Comparison of ENCODE assay signal across 25 cellular contexts in genomic region chr1:13520985-13521384, GRCh38. TPM values are rescaled to one million over a fixed set of nuclear protein-coding genes. Genes with fewer than 3 reads are reported as not detected.
A peak's percentile ranks its signal among the peaks of the same experiment; 100 is the strongest.
DNase-seq lines count a peak whose midpoint lies in the region; ATAC-seq and TF ChIP-seq lines count a peak whose summit lies in the region.
"Had no signal": no experiment of that assay in that cellular context is flagged by ENCODE, and none has a peak within 500 bp of the region (broad histone marks: within the 10 kb centered on the region; RNA-seq: fewer than 3 reads in every experiment).

No MANE protein-coding gene starts in this region.

- intact Hi-C loops in Right ventricle myocardium superior (cut with DNase I) = no loop called here
- intact Hi-C loops in heart right ventricle (cut with DNase I) = no loop called here
- intact Hi-C loops in cardiac septum (cut with DNase I) = no loop called here
- intact Hi-C loops in left ventricle myocardium inferior (cut with micrococcal nuclease) = no loop called here
- intact Hi-C loops in thyroid gland (cut with DNase I) = no loop called here
- intact Hi-C loops in CD8-positive, alpha-beta T cell (cut with DNase I, micrococcal nuclease) = no loop called here

- WGBS in heart right ventricle, 2 donors = 56 to 58% methylated on average over 12 of the region's 12 CpGs
- WGBS in thyroid gland, 2 donors = 56 to 65% methylated on average over 12 of the region's 12 CpGs

- TF ChIP-seq POLR2A in thyroid gland (IDR thresholded peaks at IDR 0.05) = no peak

- H3K27ac Mint-ChIP-seq in CD8-positive, alpha-beta T cell = no peak overlapping the region
- H3K27ac Mint-ChIP-seq: CD14-positive monocyte; CD4-positive, alpha-beta memory T cell; CD4-positive, CD25-positive, alpha-beta regulatory T cell had no signal

- TF ChIP-seq CTCF in right atrium auricular region (IDR thresholded peaks at IDR 0.05) = no peak
- no peak for TF ChIP-seq CTCF in heart right ventricle (IDR thresholded peaks at IDR 0.05)
- no peak for TF ChIP-seq CTCF in left ventricle myocardium inferior (IDR thresholded peaks at IDR 0.05; ENCODE audit: borderline replicate concordance)
- TF ChIP-seq CTCF in thyroid gland (IDR thresholded peaks at IDR 0.05) = no peak
- TF ChIP-seq CTCF in CD8-positive, alpha-beta T cell (IDR thresholded peaks at IDR 0.05) = no peak

- H3K9me3 ChIP-seq in right atrium auricular region (peaks cover 0 to 6% of the 10 kb centered on the region in 2 donors), heart right ventricle (peaks cover 0 to 7% (median 0%) of the 10 kb centered on the region in 11 donors), left ventricle myocardium inferior (replicated peaks) (peaks cover 8% of the 10 kb centered on the region), thyroid gland (no peaks in the 10 kb centered on the region)
- no peaks in the 10 kb centered on the region for H3K9me3 ChIP-seq in CD8-positive, alpha-beta T cell (ENCODE audit: low read length)
- H3K9me3 ChIP-seq: BE2C had no signal

- CTCF ChIA-PET in CD8-positive, alpha-beta T cell (lab: Charles Lee) = no interaction called here

- H3K27me3 Mint-ChIP-seq in CD8-positive, alpha-beta T cell (ENCODE audit: low read depth) = peaks cover 15% of the 10 kb centered on the region

- no peaks in the 10 kb centered on the region for H3K4me1 Mint-ChIP-seq in CD8-positive, alpha-beta T cell (ENCODE audit: low read depth)
- H3K4me1 Mint-ChIP-seq: CD14-positive monocyte; CD4-positive, alpha-beta memory T cell; CD4-positive, CD25-positive, alpha-beta regulatory T cell had no signal

- POLR2A ChIA-PET in CD8-positive, alpha-beta T cell (lab: Charles Lee) = no interaction called here

- no peaks in the 10 kb centered on the region for H3K36me3 Mint-ChIP-seq in CD8-positive, alpha-beta T cell
- H3K36me3 Mint-ChIP-seq: CD14-positive monocyte; CD4-positive, alpha-beta memory T cell; CD4-positive, CD25-positive, alpha-beta regulatory T cell had no signal

- no peak for DNase-seq in Right ventricle myocardium superior
- no peak for DNase-seq in right atrium auricular region (ENCODE audit: low spot score)
- no peak for DNase-seq in heart right ventricle
- no peak for DNase-seq in cardiac septum (ENCODE audit: low spot score)
- DNase-seq in left ventricle myocardium inferior = no peak
- DNase-seq in thyroid gland = peak; percentile 7 to 17
- DNase-seq in CD8-positive, alpha-beta T cell = no peak
- DNase-seq in EL = no peak
- DNase-seq: 8988T; ACHN; BE2C; C1 segment of cervical spinal cord; CD4-positive, alpha-beta memory T cell; CD4-positive, CD25-positive, alpha-beta regulatory T cell; DMS 273 treated with DMSO at 0.1 percent for 48 hours; DMS153; DMS53; DMS79; DND-41; GF-D8 had no signal

- H3K4me3 Mint-ChIP-seq in CD8-positive, alpha-beta T cell = no peak overlapping the region
- H3K4me3 Mint-ChIP-seq: CD14-positive monocyte; CD4-positive, alpha-beta memory T cell; CD4-positive, CD25-positive, alpha-beta regulatory T cell had no signal

- no peaks in the 10 kb centered on the region for H3K27me3 ChIP-seq in right atrium auricular region
- H3K27me3 ChIP-seq in heart right ventricle = peaks cover 0 to 25% (median 5%) of the 10 kb centered on the region in 7 donors
- peaks cover 25% of the 10 kb centered on the region for H3K27me3 ChIP-seq in left ventricle myocardium inferior (ENCODE audit: low read depth)
- H3K27me3 ChIP-seq in thyroid gland = no peaks in the 10 kb centered on the region
- peaks cover 3% of the 10 kb centered on the region for H3K27me3 ChIP-seq in CD8-positive, alpha-beta T cell (ENCODE audit: insufficient read depth, low read length)
- H3K27me3 ChIP-seq: BE2C, BLaER1 had no signal

- no peak overlapping the region for H3K4me3 ChIP-seq in right atrium auricular region
- H3K4me3 ChIP-seq in heart right ventricle = no peak overlapping the region
- H3K4me3 ChIP-seq in left ventricle myocardium inferior = no peak overlapping the region
- H3K4me3 ChIP-seq in thyroid gland (replicated peaks in 1 of 3) = no peak overlapping the region
- no peak overlapping the region for H3K4me3 ChIP-seq in CD8-positive, alpha-beta T cell (ENCODE audit: low read depth, low read length)
- H3K4me3 ChIP-seq: BLaER1 had no signal

- H3K27ac ChIP-seq in right atrium auricular region = no peak overlapping the region
- H3K27ac ChIP-seq in heart right ventricle = peak overlapping the region in 3 of 10 donors; percentile 5 to 46 (median 42)
- H3K27ac ChIP-seq in left ventricle myocardium inferior (replicated peaks) = peak overlapping the region; percentile 45
- no peak overlapping the region for H3K27ac ChIP-seq in thyroid gland
- no peak overlapping the region for H3K27ac ChIP-seq in CD8-positive, alpha-beta T cell (ENCODE audit: low read depth, low read length)
- H3K27ac ChIP-seq: BLaER1 had no signal

- H3K36me3 ChIP-seq in right atrium auricular region = no peaks in the 10 kb centered on the region
- no peaks in the 10 kb centered on the region for H3K36me3 ChIP-seq in heart right ventricle
- H3K36me3 ChIP-seq in left ventricle myocardium inferior = no peaks in the 10 kb centered on the region
- no peaks in the 10 kb centered on the region for H3K36me3 ChIP-seq in thyroid gland
- H3K36me3 ChIP-seq in CD8-positive, alpha-beta T cell (ENCODE audit: insufficient read depth, low read length) = no peaks in the 10 kb centered on the region
- H3K36me3 ChIP-seq: BE2C, BLaER1 had no signal

- peak; percentile 70 for ATAC-seq in Right ventricle myocardium superior (ENCODE audit: poor library complexity)
- peak in 7 of 8 donors; percentile 12 to 72 (median 42) for ATAC-seq in heart right ventricle
- ATAC-seq in CD8-positive, alpha-beta T cell = no peak

- H3K4me1 ChIP-seq in right atrium auricular region (peaks cover 0 to 8% of the 10 kb centered on the region in 2 donors), heart right ventricle (peaks cover 0 to 25% (median 0%) of the 10 kb centered on the region in 9 donors), left ventricle myocardium inferior (peaks cover 9% of the 10 kb centered on the region), thyroid gland (no peaks in the 10 kb centered on the region)
- no peaks in the 10 kb centered on the region for H3K4me1 ChIP-seq in CD8-positive, alpha-beta T cell (ENCODE audit: insufficient read depth, low read length)
- H3K4me1 ChIP-seq: BE2C had no signal

- H3K9me3 Mint-ChIP-seq in CD8-positive, alpha-beta T cell = no peaks in the 10 kb centered on the region

RNA-seq across cellular contexts. Expression of gene LRRC38, which starts 7.2 kb away (rescaled TPM):
- total RNA-seq in Right ventricle myocardium superior (not detected), right atrium auricular region (under 1 TPM in 1 of 2 donors, not detected in 1; 0.98 TPM), heart right ventricle (1 to 10 TPM in 4 of 10 donors, under 1 TPM in 4, not detected in 2; 0.20 to 6.7 (median 0.96) TPM), cardiac septum (0.73 TPM), left ventricle myocardium inferior (0.30 TPM), thyroid gland (not detected)
- polyA plus RNA-seq in heart right ventricle = 1 to 10 TPM in 1 of 2 donors, under 1 TPM in 1; 0.15 to 4.3 TPM
- total RNA-seq in CD8-positive, alpha-beta T cell = not detected
- total RNA-seq: A673; CD4-positive, alpha-beta memory T cell; CD4-positive, CD25-positive, alpha-beta regulatory T cell; Daoy had no signal
- polyA plus RNA-seq: AG04450; CD14-positive monocyte; CD4-positive, alpha-beta memory T cell; CD4-positive, CD25-positive, alpha-beta regulatory T cell had no signal

Comparison
In these comparisons a context has a peak if more than half of its experiments do, and no peak if none do; other contexts are left out.
1. DNase-seq: peak in thyroid gland (2 of 2); none in Right ventricle myocardium superior (single experiment), right atrium auricular region (single experiment), heart right ventricle (0 of 2), cardiac septum (single experiment), left ventricle myocardium inferior (single experiment), CD8-positive, alpha-beta T cell (0 of 7) and EL (single experiment).